Comparison of ENCODE assay signal across 14 cellular contexts in the genomic region with DNA sequence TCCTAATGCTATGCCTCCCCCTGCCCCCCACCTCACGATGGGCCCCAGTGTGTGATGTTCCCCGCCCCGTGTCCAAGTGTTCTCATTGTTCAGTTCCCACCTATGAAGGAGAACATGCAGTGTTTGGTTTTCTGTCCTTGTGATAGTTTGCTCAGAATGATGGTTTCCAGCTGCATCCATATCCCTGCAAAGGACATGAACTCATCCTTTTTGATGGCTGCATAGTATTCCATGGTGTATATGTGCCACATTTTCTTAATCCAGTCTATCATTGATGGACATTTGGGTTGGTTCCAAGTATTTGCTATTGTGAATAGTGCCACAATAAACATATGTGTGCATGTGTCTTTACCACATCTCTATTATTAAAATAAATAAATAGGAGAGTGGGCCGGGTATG. TPM values are rescaled to one million over a fixed set of nuclear protein-coding genes. Genes with fewer than 3 reads are reported as not detected.
"Had no signal": no experiment of that assay in that cellular context is flagged by ENCODE, and none has a peak within 500 bp of the region (broad histone marks: within the 10 kb centered on the region; RNA-seq: fewer than 3 reads in every experiment).

No MANE protein-coding gene starts in this region.

RNA-seq across cellular contexts. Expression of gene TMEM82, which starts 43.0 kb away (rescaled TPM):
- total RNA-seq: activated B cell treated with CpG ODN at 0.5 μM for 24 hours; activated CD4-positive, alpha-beta memory T cell treated with anti-CD3 and anti-CD28 coated beads for 36 hours; activated CD4-positive, alpha-beta T cell treated with anti-CD3 and anti-CD28 coated beads, Interleukin-2, amount 10 ng/mL, durations not matched to agents 24 days and 14 days; activated CD8-positive, alpha-beta memory T cell treated with anti-CD3 and anti-CD28 coated beads for 36 hours; activated CD8-positive, alpha-beta T cell treated with anti-CD3 and anti-CD28 coated beads for 36 hours; activated naive CD8-positive, alpha-beta T cell treated with anti-CD3 and anti-CD28 coated beads, Interleukin-2, amount 10 ng/mL, durations not matched to agents 7 days and 5 days; activated T-cell treated with anti-CD3 and anti-CD28 coated beads, Interleukin-2, amount 50 U/mL, for 4 hours; activated T-helper 1 cell treated with anti-CD3 and anti-CD28 coated beads, Interleukin-12 subunit alpha, Interleukin-12 subunit beta, Interleukin-2, Interleukin-4 antibody, amounts not matched to agents 30 ng/mL and 10 ng/mL and 1 ng/mL, durations not matched to agents 14 hours and 24 hours and 36 hours; activated T-helper 17 cell treated with anti-CD3 and anti-CD28 coated beads, Interleukin-2, amount 50 U/mL, for 72 hours; ascending aorta; bronchial epithelial cell; chondrocyte had no signal
- polyA plus RNA-seq: cardiac muscle cell had no signal

RNA-seq across cellular contexts. Expression of gene FBLIM1, which starts 59.3 kb away (rescaled TPM):
- total RNA-seq: activated B cell treated with CpG ODN at 0.5 μM for 24 hours; activated CD4-positive, alpha-beta T cell treated with anti-CD3 and anti-CD28 coated beads, Interleukin-2, amount 10 ng/mL, durations not matched to agents 24 days and 14 days; activated CD8-positive, alpha-beta memory T cell treated with anti-CD3 and anti-CD28 coated beads for 36 hours; activated CD8-positive, alpha-beta T cell treated with anti-CD3 and anti-CD28 coated beads for 36 hours; activated T-cell treated with anti-CD3 and anti-CD28 coated beads, Interleukin-2, amount 50 U/mL, for 72 hours; activated T-helper 1 cell treated with anti-CD3 and anti-CD28 coated beads, Interleukin-12 subunit alpha, Interleukin-12 subunit beta, Interleukin-2, Interleukin-4 antibody, amounts not matched to agents 30 ng/mL and 10 ng/mL and 1 ng/mL, durations not matched to agents 14 hours and 24 hours and 36 hours; activated T-helper 17 cell treated with anti-CD3 and anti-CD28 coated beads, Interleukin-2, amount 50 U/mL, for 72 hours had no signal
